28 cellular contexts compared by ENCODE assay signal in genomic region chr3:53643757-53644156, GRCh38.
DNase-seq lines count a peak whose midpoint lies in the region; ATAC-seq, FAIRE-seq and TF ChIP-seq lines count a peak whose summit lies in the region.
"Had no signal": no experiment of that assay in that cellular context is flagged by ENCODE, and none has a peak within 500 bp of the region (broad histone marks: within the 10 kb centered on the region; RNA-seq: fewer than 3 reads in every experiment).

No MANE protein-coding gene starts in this region.

- CTCF ChIA-PET in H1 (lab: Charles Lee; ENCODE audit: partially characterized antibody): interaction anchor here (0.6 to 4.2 kb wide), 13 partner anchors 10 to 316 kb away, joined by 3 to 23 read pairs (median 3); no protein-coding TSS in a partner anchor

- H3K4me2 ChIP-seq in H1 (ENCODE audit: insufficient read depth in 1 of 2, low read depth in 2 of 2, low read length in 2 of 2) (no peak overlapping the region), neuronal stem cell (ENCODE audit: insufficient read depth, low read length, poor library complexity, severe bottlenecking) (no peak overlapping the region)
- H3K4me2 ChIP-seq: BLaER1 had no signal

- no peaks in the 10 kb centered on the region for H3K79me2 ChIP-seq in H1 (ENCODE audit: control insufficient read depth in 1 of 2, insufficient read depth in 2 of 2, low read length in 2 of 2)

- H3K14ac ChIP-seq in H1 (ENCODE audit: insufficient read length): no peak overlapping the region
- H3K14ac ChIP-seq in neuronal stem cell (ENCODE audit: low read length): no peak overlapping the region

- TF ChIP-seq CTCF in H1 (IDR thresholded peaks at IDR 0.05; ENCODE audit: control extremely low read depth in 1 of 3, insufficient read depth in 1 of 3, low read depth in 1 of 3, low read length in 3 of 3) (peak in 2 of 3 experiments; percentile 17 to 43; a peak in 2 of 4 replicates), heart left ventricle (IDR thresholded peaks at IDR 0.05) (no peak)

- H3K27me3 ChIP-seq in H1 (replicated peaks in 1 of 4; ENCODE audit: control insufficient read depth in 3 of 4, extremely low read depth in 1 of 4, insufficient read depth in 3 of 4, low read length in 3 of 4): no peaks in the 10 kb centered on the region; a peak in 2 of 7 replicates
- no peaks in the 10 kb centered on the region for H3K27me3 ChIP-seq in neuronal stem cell (ENCODE audit: control insufficient read depth in 3 of 3, insufficient read depth in 3 of 3, low read depth in 1 of 3, low read length in 3 of 3)
- H3K27me3 ChIP-seq in heart left ventricle: peaks cover 0 to 8% (median 0%) of the 10 kb centered on the region in 9 donors
- H3K27me3 ChIP-seq: BLaER1, gastrocnemius medialis, tibial nerve had no signal

- no peak overlapping the region for H2AK5ac ChIP-seq in H1 (ENCODE audit: low read depth, low read length)
- no peak overlapping the region for H2AK5ac ChIP-seq in neuronal stem cell (ENCODE audit: low read depth, low read length)

- H2BK15ac ChIP-seq in H1 (ENCODE audit: low read length): no peak overlapping the region
- no peak overlapping the region for H2BK15ac ChIP-seq in neuronal stem cell (ENCODE audit: low read length)

- H4K5ac ChIP-seq in H1 (ENCODE audit: insufficient read length, low read depth, low read length): no peak overlapping the region

- H3K79me1 ChIP-seq in H1 (ENCODE audit: low read depth, low read length): no peaks in the 10 kb centered on the region
- no peaks in the 10 kb centered on the region for H3K79me1 ChIP-seq in neuronal stem cell (ENCODE audit: low read depth, low read length)

- H3K36me3 ChIP-seq in H1 (ENCODE audit: control insufficient read depth in 2 of 4, insufficient read depth in 4 of 4, low read length in 3 of 4) (peaks cover 0 to 2% (median 0%) of the 10 kb centered on the region in 4 experiments; a peak in 1 of 8 replicates), neuronal stem cell (replicated peaks in 1 of 2; ENCODE audit: control insufficient read depth in 2 of 2, insufficient read depth in 2 of 2, low read length in 2 of 2) (no peaks in the 10 kb centered on the region), heart left ventricle (no peaks in the 10 kb centered on the region)
- H3K36me3 ChIP-seq: BLaER1, gastrocnemius medialis, tibial nerve had no signal

- no peak overlapping the region for H2BK20ac ChIP-seq in H1 (ENCODE audit: low read length)

- H3K4me1 ChIP-seq in H1 (replicated peaks in 1 of 4; ENCODE audit: control insufficient read depth in 3 of 4, insufficient read depth in 4 of 4, low read length in 3 of 4) (0 out of 7 replicates have a peak, but pooled peaks cover 0 to 2% (median 0%) of the 10 kb centered on the region in 4 experiments), neuronal stem cell (ENCODE audit: control insufficient read depth in 2 of 2, insufficient read depth in 1 of 2, low read depth in 1 of 2, low read length in 2 of 2) (no peaks in the 10 kb centered on the region), heart left ventricle (no peaks in the 10 kb centered on the region)
- H3K4me1 ChIP-seq: BLaER1 had no signal

- no peak for ATAC-seq in heart left ventricle
- no peak for ATAC-seq in HG03175 (IDR thresholded peaks at IDR 0.05; ENCODE audit: unreplicated experiment)
- ATAC-seq: activated T-helper 17 cell treated with anti-CD3 and anti-CD28 coated beads, Interleukin-2, amount 50 U/mL, for 72 hours; gastrocnemius medialis; K562; stimulated activated naive CD8-positive, alpha-beta T cell treated with anti-CD3 and anti-CD28 coated beads, Interleukin-15, amount 100 ng/mL, for 72 hours had no signal

- H2BK5ac ChIP-seq in H1 (ENCODE audit: low read depth, low read length) (no peak overlapping the region), neuronal stem cell (ENCODE audit: low read length) (no peak overlapping the region)

- DNase-seq in NCI-H2171 treated with DMSO at 0.1 percent for 48 hours (lab: John Stamatoyannopoulos, UW) (peak; percentile 0), NCI-H2171 (lab: John Stamatoyannopoulos, UW) (no peak), NCI-H146 treated with DMSO at 0.1 percent for 48 hours (lab: John Stamatoyannopoulos, UW; ENCODE audit: unreplicated experiment) (peak; percentile 21), H1 (ENCODE audit: low read depth in 1 of 2, low spot score in 2 of 2) (no peak), neuronal stem cell (ENCODE audit: low spot score) (no peak), heart left ventricle (no peak), NOMO-1 treated with dmso at 0.1 percent for 144 hours (lab: John Stamatoyannopoulos, UW; ENCODE audit: unreplicated experiment) (no peak)
- DNase-seq: activated CD8-positive, alpha-beta memory T cell treated with anti-CD3 and anti-CD28 coated beads, Interleukin-2, amount 50 U/mL, for 4 hours; activated naive CD8-positive, alpha-beta T cell treated with anti-CD3 and anti-CD28 coated beads for 36 hours; central memory CD4-positive, alpha-beta T cell; COR-L47; gastrocnemius medialis; MM.1S; NCI-H187; NCI-H446 treated with DMSO at 0.1 percent for 48 hours; occipital lobe; RPMI8226; stimulated activated CD4-positive, alpha-beta T cell treated with anti-CD3 and anti-CD28 coated beads, Interleukin-12 subunit alpha, Interleukin-12 subunit beta, amount 100 ng/mL, for 4 hours; stimulated activated naive CD8-positive, alpha-beta T cell treated with anti-CD3 and anti-CD28 coated beads, Interleukin-15, amount 100 ng/mL, for 72 hours had no signal

- H3K27ac ChIP-seq in H1 (ENCODE audit: low read depth, low read length) (no peak overlapping the region), neuronal stem cell (replicated peaks; ENCODE audit: low read length) (no peak overlapping the region), heart left ventricle (no peak overlapping the region)
- H3K27ac ChIP-seq: BLaER1, gastrocnemius medialis, SK-N-MC, tibial nerve, VCaP had no signal

- H3K4ac ChIP-seq in H1 (replicated peaks; ENCODE audit: insufficient read length, low read depth, low read length) (no peak overlapping the region), neuronal stem cell (ENCODE audit: low read length) (no peak overlapping the region)

- POLR2A ChIA-PET in H1 (lab: Charles Lee; ENCODE audit: partially characterized antibody): no interaction called here

- H2BK120ac ChIP-seq in H1 (replicated peaks; ENCODE audit: low read depth, low read length) (no peak overlapping the region), neuronal stem cell (ENCODE audit: low read depth, low read length) (no peak overlapping the region)

- WGBS in H1 (ENCODE audit: extremely low coverage in 1 of 2, insufficient coverage in 1 of 2, insufficient read length in 1 of 2, insufficient replicate concordance in 2 of 2, low coverage in 1 of 2, low lambda C conversion rate in 2 of 2, missing lambda C conversion rate in 1 of 2), 2 experiments: 70% methylated on average over 4 of the region's 4 CpGs; no CpG with 5 or more reads in 1 of the 2 experiments
- no CpG with 5 or more reads among the region's 4 CpGs for WGBS in neuronal stem cell (ENCODE audit: extremely low coverage in 2 of 2, insufficient read length in 2 of 2, insufficient replicate concordance in 1 of 2), 2 donors
- 68 to 78% (median 76%) methylated on average over 4 of the region's 4 CpGs for WGBS in heart left ventricle, 4 donors

- no peak overlapping the region for H3K9ac ChIP-seq in H1 (replicated peaks in 1 of 4; ENCODE audit: extremely low read depth in 1 of 4, low read depth in 3 of 4, low read length in 3 of 4)
- H3K9ac ChIP-seq in neuronal stem cell (ENCODE audit: low read depth, low read length, poor library complexity): peak overlapping the region; percentile 60
- H3K9ac ChIP-seq: BLaER1 had no signal

- H4K20me1 ChIP-seq in H1 (replicated peaks in 1 of 2; ENCODE audit: control insufficient read depth in 1 of 2, insufficient read depth in 2 of 2, low read length in 2 of 2): no peaks in the 10 kb centered on the region
- H4K20me1 ChIP-seq: BLaER1 had no signal

- H4K91ac ChIP-seq in H1 (replicated peaks; ENCODE audit: insufficient read length, low read length) (no peak overlapping the region), neuronal stem cell (ENCODE audit: low read depth, low read length, poor library complexity) (no peak overlapping the region)

- peak; percentile 12 to 30; a peak in 3 of 4 replicates for TF ChIP-seq RAD21 in H1 (IDR thresholded peaks at IDR 0.05 in 1 of 2, conservative IDR thresholded peaks at IDR 0.05 in 1 of 2; ENCODE audit: low read depth in 2 of 2, low read length in 2 of 2)

- H4K8ac ChIP-seq in H1 (ENCODE audit: extremely low read depth, insufficient read depth, low read length): peak overlapping the region; percentile 20; the same call in 1 of the 2 replicates
- peak overlapping the region; percentile 94 for H4K8ac ChIP-seq in neuronal stem cell (ENCODE audit: low read depth, low read length)

- H3K4me3 ChIP-seq in H1 (ENCODE audit: extremely low read depth in 1 of 4, insufficient read depth in 2 of 4, low read depth in 3 of 4, low read length in 4 of 4) (no peak overlapping the region), neuronal stem cell (ENCODE audit: low read length in 2 of 2) (no peak overlapping the region), heart left ventricle (no peak overlapping the region)
- H3K4me3 ChIP-seq: BLaER1, gastrocnemius medialis, K562, SK-N-MC, tibial nerve had no signal

- TF ChIP-seq EP300 in H1 (IDR thresholded peaks at IDR 0.05; ENCODE audit: borderline replicate concordance in 1 of 2, low read depth in 2 of 2, low read length in 2 of 2): no peak

- H2BK12ac ChIP-seq in H1 (ENCODE audit: low read depth, low read length) (no peak overlapping the region), neuronal stem cell (ENCODE audit: low read length) (no peak overlapping the region)

- H3K23ac ChIP-seq in H1 (ENCODE audit: insufficient read length) (no peak overlapping the region), neuronal stem cell (ENCODE audit: low read depth, low read length, poor library complexity) (peak overlapping the region; percentile 90)

- H3K23me2 ChIP-seq in H1 (ENCODE audit: low read depth, low read length): no peaks in the 10 kb centered on the region

- H3K9me3 ChIP-seq in H1 (ENCODE audit: insufficient read depth in 2 of 2, low read depth in 1 of 2, low read length in 1 of 2): no peaks in the 10 kb centered on the region
- H3K9me3 ChIP-seq in neuronal stem cell (replicated peaks in 1 of 2; ENCODE audit: control insufficient read depth in 2 of 2, insufficient read depth in 1 of 2, low read depth in 1 of 2, low read length in 2 of 2): no peaks in the 10 kb centered on the region
- no peaks in the 10 kb centered on the region for H3K9me3 ChIP-seq in heart left ventricle
- H3K9me3 ChIP-seq: BLaER1, gastrocnemius medialis, tibial nerve had no signal

- intact Hi-C loops in heart left ventricle (cut with DNase I): no loop called here

- H2AFZ ChIP-seq in H1 (ENCODE audit: low read length) (no peak overlapping the region), neuronal stem cell (ENCODE audit: low read length) (no peak overlapping the region)

- H3K56ac ChIP-seq in H1 (replicated peaks; ENCODE audit: insufficient read length, low read depth, low read length): no peak overlapping the region

- FAIRE-seq in H1 (lab: Jason Lieb, UNC): no peak
- FAIRE-seq: astrocyte, GM18507, K562 had no signal

- no peak for TF ChIP-seq POLR2A in H1 (IDR thresholded peaks at IDR 0.05; ENCODE audit: control extremely low read depth in 1 of 2, low read depth in 2 of 2, low read length in 2 of 2)
- TF ChIP-seq POLR2A in heart left ventricle (IDR thresholded peaks at IDR 0.05): no peak

- H3K18ac ChIP-seq in H1 (ENCODE audit: extremely low read depth, low read length) (no peak overlapping the region), neuronal stem cell (ENCODE audit: low read length) (peak overlapping the region; percentile 77)

Comparison
In these comparisons a context has a peak if more than half of its experiments do, and no peak if none do; other contexts are left out.
1. DNase-seq: peak in NCI-H2171 treated with DMSO at 0.1 percent for 48 hours (single experiment) and NCI-H146 treated with DMSO at 0.1 percent for 48 hours (single experiment); none in NCI-H2171 (single experiment), H1 (0 of 2), neuronal stem cell (single experiment), heart left ventricle (0 of 5) and NOMO-1 treated with dmso at 0.1 percent for 144 hours (single experiment).
2. CTCF ChIP-seq: peak in H1 (2 of 3); none in heart left ventricle (0 of 12).